ENCODE assay signal across 29 cellular contexts in genomic region chr2:20132990-20133535, GRCh38.
"Had no signal": no experiment of that assay in that cellular context is flagged by ENCODE, and none has a peak within 500 bp of the region (broad histone marks: within the 10 kb centered on the region; RNA-seq: fewer than 3 reads in every experiment).

No MANE protein-coding gene starts in this region.

- H3K27me3 Mint-ChIP-seq: type B pancreatic cell had no signal

- H3K9me3 Mint-ChIP-seq: dendritic cell treated with granulocyte-macrophage colony-stimulating factor and Interleukin-4, amounts not matched to agents 40 ng/mL and 50 ng/mL, for 4 days; endodermal cell; nephron; neural progenitor cell; stimulated activated effector memory CD8-positive, alpha-beta T cell treated with anti-CD3 and anti-CD28 coated beads, Interleukin-12 subunit alpha, Interleukin-12 subunit beta, amount 100 ng/mL, for 72 hours; type B pancreatic cell had no signal

- H3K27ac ChIP-seq: colonic mucosa, epithelial cell of prostate, gastrocnemius medialis, hepatocyte, left lung, neural progenitor cell, prostate gland, right atrium auricular region, stomach, thyroid gland had no signal

- H3K9ac ChIP-seq: neural progenitor cell had no signal

- H3K4me3 Mint-ChIP-seq: dendritic cell treated with granulocyte-macrophage colony-stimulating factor and Interleukin-4, amounts not matched to agents 40 ng/mL and 50 ng/mL, for 4 days; endodermal cell; naive thymus-derived CD4-positive, alpha-beta T cell; nephron; neural progenitor cell; stimulated activated effector memory CD8-positive, alpha-beta T cell treated with anti-CD3 and anti-CD28 coated beads, Interleukin-12 subunit alpha, Interleukin-12 subunit beta, amount 100 ng/mL, for 72 hours; type B pancreatic cell had no signal

- H3K27me3 ChIP-seq: colonic mucosa, hepatocyte, left lung, neural progenitor cell, right atrium auricular region, stomach, thyroid gland had no signal

- H3K36me3 Mint-ChIP-seq: naive thymus-derived CD4-positive, alpha-beta T cell; neural progenitor cell; stimulated activated effector memory CD8-positive, alpha-beta T cell treated with anti-CD3 and anti-CD28 coated beads, Interleukin-12 subunit alpha, Interleukin-12 subunit beta, amount 100 ng/mL, for 72 hours; type B pancreatic cell had no signal

- H3K4me1 ChIP-seq: gastrocnemius medialis, left lung, neural progenitor cell, prostate gland, right atrium auricular region, thyroid gland had no signal

- H3K4me1 Mint-ChIP-seq: stimulated activated effector memory CD8-positive, alpha-beta T cell treated with anti-CD3 and anti-CD28 coated beads, Interleukin-12 subunit alpha, Interleukin-12 subunit beta, amount 100 ng/mL, for 72 hours had no signal

- H2AFZ ChIP-seq: hepatocyte, neural progenitor cell had no signal

- H3K4me2 ChIP-seq: hepatocyte, neural progenitor cell, smooth muscle cell had no signal

- DNase-seq: colonic mucosa; effector CD8-positive, alpha-beta T cell; endodermal cell; foreskin fibroblast; gastrocnemius medialis; head of caudate nucleus; left cardiac atrium; left lung; mesenchymal stem cell; midbrain; naive thymus-derived CD4-positive, alpha-beta T cell; nucleus accumbens; stimulated activated CD4-positive, alpha-beta T cell treated with anti-CD3 and anti-CD28 coated beads, Interleukin-12 subunit alpha, Interleukin-12 subunit beta, amount 100 ng/mL, for 4 hours; stimulated activated CD4-positive, alpha-beta T cell treated with anti-CD3 and anti-CD28 coated beads, Interleukin-1b, Interleukin-23, amount 100 ng/mL, for 48 hours; stimulated activated CD4-positive, alpha-beta T cell treated with anti-CD3 and anti-CD28 coated beads, Interleukin-4, amount 100 ng/mL, for 1 hour; stimulated activated naive CD4-positive, alpha-beta T cell treated with Interleukin-2 at 50 U/mL for 16 hours; stomach; thyroid gland had no signal

- H3K27ac Mint-ChIP-seq: dendritic cell treated with granulocyte-macrophage colony-stimulating factor and Interleukin-4, amounts not matched to agents 40 ng/mL and 50 ng/mL, for 4 days; endodermal cell; naive thymus-derived CD4-positive, alpha-beta T cell; nephron; neural progenitor cell; stimulated activated effector memory CD8-positive, alpha-beta T cell treated with anti-CD3 and anti-CD28 coated beads, Interleukin-12 subunit alpha, Interleukin-12 subunit beta, amount 100 ng/mL, for 72 hours; type B pancreatic cell had no signal

- H3K4me3 ChIP-seq: colonic mucosa, gastrocnemius medialis, hepatocyte, left lung, neural progenitor cell, prostate gland, right atrium auricular region, smooth muscle cell, stomach, thyroid gland had no signal

- FAIRE-seq: islet of Langerhans had no signal

- H3K36me3 ChIP-seq: colonic mucosa, gastrocnemius medialis, left lung, neural progenitor cell, prostate gland, right atrium auricular region, stomach, thyroid gland had no signal

- H3K9me3 ChIP-seq: colonic mucosa, gastrocnemius medialis, left lung, prostate gland, right atrium auricular region, stomach, thyroid gland had no signal
